In genomic region chr3:28124882-28125281, GRCh38 we compare ENCODE assay signal across 32 cellular contexts.
A peak's percentile ranks its signal among the peaks of the same experiment; 100 is the strongest.
DNase-seq lines count a peak whose midpoint lies in the region; ATAC-seq lines count a peak whose summit lies in the region.
"Had no signal": no experiment of that assay in that cellular context is flagged by ENCODE, and none has a peak within 500 bp of the region (broad histone marks: within the 10 kb centered on the region; RNA-seq: fewer than 3 reads in every experiment).

No MANE protein-coding gene starts in this region.

- peaks cover 4 to 5% of the 10 kb centered on the region in 2 donors for H3K36me3 Mint-ChIP-seq in stimulated activated naive B cell treated with anti-CD40 and anti-IgM and Interleukin-4, amounts not matched to agents 10 μg/mL and 1 μg/mL and 100 μg/mL, for 72 hours
- H3K36me3 Mint-ChIP-seq: brain; natural killer cell treated with Interleukin-12 subunit alpha and Interleukin-12 subunit beta and Interleukin-15 and Interleukin-18, amount 100 ng/mL, for 72 hours had no signal

- H3K27me3 ChIP-seq in HAP-1 (ENCODE audit: low read depth) (no peaks in the 10 kb centered on the region), H7 (ENCODE audit: control insufficient read depth, insufficient read depth, low read length) (no peaks in the 10 kb centered on the region)
- H3K27me3 ChIP-seq: pancreas, right atrium auricular region, tibial nerve had no signal

- H3K4me3 Mint-ChIP-seq in stimulated activated naive B cell treated with anti-CD40 and anti-IgM and Interleukin-4, amounts not matched to agents 10 μg/mL and 1 μg/mL and 100 μg/mL, for 72 hours: peak overlapping the region; percentile 57 to 67
- H3K4me3 Mint-ChIP-seq: brain; natural killer cell treated with Interleukin-12 subunit alpha and Interleukin-12 subunit beta and Interleukin-15 and Interleukin-18, amount 100 ng/mL, for 72 hours; stimulated activated naive CD8-positive, alpha-beta T cell treated with anti-CD3 and anti-CD28 coated beads, Interleukin-15, amount 100 ng/mL, for 72 hours had no signal

- peak; percentile 52 for ATAC-seq in GM21360 (IDR thresholded peaks at IDR 0.05; ENCODE audit: unreplicated experiment)
- ATAC-seq in stimulated activated naive B cell treated with anti-CD40 and anti-IgM and Interleukin-4, amounts not matched to agents 10 μg/mL and 1 μg/mL and 100 μg/mL, for 72 hours (replicated peaks): peak; percentile 89 to 90
- ATAC-seq: left ventricle myocardium superior; natural killer cell treated with Interleukin-12 subunit alpha and Interleukin-12 subunit beta and Interleukin-15 and Interleukin-18, amount 100 ng/mL, for 72 hours; stimulated activated naive CD8-positive, alpha-beta T cell treated with anti-CD3 and anti-CD28 coated beads, Interleukin-15, amount 100 ng/mL, for 72 hours had no signal

- H3K4me3 ChIP-seq in HAP-1 (no peak overlapping the region), H7 (ENCODE audit: insufficient read depth, low read depth, low read length) (no peak overlapping the region)
- H3K4me3 ChIP-seq: pancreas, right atrium auricular region, SK-N-MC, tibial nerve had no signal

- H3K4me1 ChIP-seq in HAP-1: no peaks in the 10 kb centered on the region
- H3K4me1 ChIP-seq: pancreas, right atrium auricular region, tibial nerve had no signal

- peaks cover 0 to 3% of the 10 kb centered on the region in 2 donors for H3K9me3 Mint-ChIP-seq in stimulated activated naive B cell treated with anti-CD40 and anti-IgM and Interleukin-4, amounts not matched to agents 10 μg/mL and 1 μg/mL and 100 μg/mL, for 72 hours
- H3K9me3 Mint-ChIP-seq: brain; natural killer cell treated with Interleukin-12 subunit alpha and Interleukin-12 subunit beta and Interleukin-15 and Interleukin-18, amount 100 ng/mL, for 72 hours; stimulated activated naive CD8-positive, alpha-beta T cell treated with anti-CD3 and anti-CD28 coated beads, Interleukin-15, amount 100 ng/mL, for 72 hours had no signal

- peak overlapping the region; percentile 94 for H3K27ac Mint-ChIP-seq in stimulated activated naive B cell treated with anti-CD40 and anti-IgM and Interleukin-4, amounts not matched to agents 10 μg/mL and 1 μg/mL and 100 μg/mL, for 72 hours
- H3K27ac Mint-ChIP-seq: brain; stimulated activated naive CD8-positive, alpha-beta T cell treated with anti-CD3 and anti-CD28 coated beads, Interleukin-15, amount 100 ng/mL, for 72 hours had no signal

- in situ Hi-C loops in HAP-1 (cut with MboI; ENCODE audit: low sequenced_read_pairs): no loop called here

- H3K36me3 ChIP-seq in HAP-1 (replicated peaks) (no peaks in the 10 kb centered on the region), H7 (replicated peaks; ENCODE audit: control insufficient read depth, insufficient read depth, low read length) (no peaks in the 10 kb centered on the region)
- H3K36me3 ChIP-seq: pancreas, right atrium auricular region, tibial nerve, WERI-Rb-1 had no signal

- no peaks in the 10 kb centered on the region for H3K9me3 ChIP-seq in HAP-1
- H3K9me3 ChIP-seq: pancreas, right atrium auricular region, tibial nerve had no signal

- H3K27me3 Mint-ChIP-seq in stimulated activated naive B cell treated with anti-CD40 and anti-IgM and Interleukin-4, amounts not matched to agents 10 μg/mL and 1 μg/mL and 100 μg/mL, for 72 hours: no peaks in the 10 kb centered on the region
- H3K27me3 Mint-ChIP-seq: brain; stimulated activated naive CD8-positive, alpha-beta T cell treated with anti-CD3 and anti-CD28 coated beads, Interleukin-15, amount 100 ng/mL, for 72 hours had no signal

- peaks cover 29 to 74% of the 10 kb centered on the region in 2 donors for H3K4me1 Mint-ChIP-seq in stimulated activated naive B cell treated with anti-CD40 and anti-IgM and Interleukin-4, amounts not matched to agents 10 μg/mL and 1 μg/mL and 100 μg/mL, for 72 hours
- H3K4me1 Mint-ChIP-seq: brain; stimulated activated naive CD8-positive, alpha-beta T cell treated with anti-CD3 and anti-CD28 coated beads, Interleukin-15, amount 100 ng/mL, for 72 hours had no signal

- DNase-seq in NOMO-1 treated with DMSO at 0.1 percent for 48 hours (lab: John Stamatoyannopoulos, UW; ENCODE audit: unreplicated experiment): peak; percentile 13
- DNase-seq in NOMO-1 treated with dmso at 0.1 percent for 144 hours (lab: John Stamatoyannopoulos, UW; ENCODE audit: unreplicated experiment): no peak
- peak; percentile 15 for DNase-seq in MV-4-11 (lab: John Stamatoyannopoulos, UW)
- DNase-seq in stimulated activated naive B cell treated with anti-CD40 and anti-IgM and Interleukin-4, amounts not matched to agents 10 μg/mL and 1 μg/mL and 100 μg/mL, for 72 hours: no peak
- DNase-seq in NCI-H69 (lab: John Stamatoyannopoulos, UW): no peak
- no peak for DNase-seq in HAP-1 (ENCODE audit: low spot score in 2 of 2)
- no peak for DNase-seq in H7
- DNase-seq: activated CD8-positive, alpha-beta memory T cell treated with anti-CD3 and anti-CD28 coated beads, Interleukin-2, amount 50 U/mL, for 48 hours; activated effector memory CD4-positive, alpha-beta T cell treated with anti-CD3 and anti-CD28 coated beads, Interleukin-2, amount 50 U/mL, for 16 hours; DMS53; effector CD8-positive, alpha-beta T cell; erythroblast; foreskin fibroblast; HCEC 1CT; hippocampal formation; left ventricle myocardium superior; midbrain; NCI-H1105; NCI-H2081; NCI-H446 treated with DMSO at 0.1 percent for 48 hours; pancreas; RPMI8226; stimulated activated CD4-positive, alpha-beta T cell treated with anti-CD3 and anti-CD28 coated beads, Interleukin-4, amount 100 ng/mL, for 24 hours; stimulated activated naive CD8-positive, alpha-beta T cell treated with anti-CD3 and anti-CD28 coated beads, Interleukin-15, amount 100 ng/mL, for 72 hours; T-helper 2 cell; WERI-Rb-1 had no signal

Comparison
In these comparisons a context has a peak if more than half of its experiments do, and no peak if none do; other contexts are left out.
1. DNase-seq: peak in NOMO-1 treated with DMSO at 0.1 percent for 48 hours (single experiment) and MV-4-11 (single experiment); none in NOMO-1 treated with dmso at 0.1 percent for 144 hours (single experiment), stimulated activated naive B cell treated with anti-CD40 and anti-IgM and Interleukin-4, amounts not matched to agents 10 μg/mL and 1 μg/mL and 100 μg/mL, for 72 hours (single experiment), NCI-H69 (single experiment), HAP-1 (0 of 2) and H7 (single experiment).